Comparison of ENCODE assay signal across 2 cellular contexts in the genomic region with DNA sequence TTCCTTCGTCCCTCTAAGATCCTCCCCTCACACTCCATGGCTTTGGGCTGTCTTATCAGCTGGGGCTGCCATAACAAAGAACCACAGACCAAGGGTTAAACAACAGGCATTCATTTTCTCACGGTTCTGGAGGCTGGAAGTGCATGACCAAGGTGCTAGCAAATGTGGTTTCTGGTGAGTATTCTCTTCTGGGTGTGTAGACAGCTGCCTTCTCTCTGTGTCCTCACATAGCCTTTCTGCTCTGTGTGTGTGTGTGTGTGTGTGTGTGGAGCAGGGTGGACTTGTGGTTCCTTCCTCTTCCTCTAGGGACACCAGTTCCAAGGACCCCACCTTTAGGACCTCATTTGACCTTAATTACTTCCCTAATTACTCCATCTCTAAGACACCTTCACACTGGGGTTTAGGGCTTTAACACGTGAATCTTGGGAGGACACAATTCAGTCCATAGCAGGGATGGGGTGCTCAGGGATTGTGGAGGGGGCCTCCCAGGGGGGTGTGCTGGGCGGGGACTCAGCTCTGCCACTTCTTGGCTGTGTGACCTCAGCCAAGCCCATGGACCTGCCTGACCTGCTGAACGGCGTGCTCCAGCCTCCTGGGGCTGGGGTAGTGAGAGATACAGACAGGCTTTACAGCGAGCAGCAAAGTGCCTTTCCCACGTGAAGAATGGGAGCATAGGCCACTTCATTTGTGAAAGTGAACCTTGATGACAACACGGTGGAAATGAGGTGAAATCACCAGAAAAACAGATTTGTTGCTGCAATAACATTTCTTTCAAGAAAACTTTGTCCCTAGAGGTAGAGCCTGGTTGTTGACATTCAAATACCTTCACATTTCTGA.
TF ChIP-seq lines count a peak whose summit lies in the region.

No MANE protein-coding gene starts in this region.

TF ChIP-seq in SK-N-SH, 30 proteins besides CTCF, POLR2A, EP300 and RAD21 (continued from another document):
- TF ChIP-seq, protein P1, sequence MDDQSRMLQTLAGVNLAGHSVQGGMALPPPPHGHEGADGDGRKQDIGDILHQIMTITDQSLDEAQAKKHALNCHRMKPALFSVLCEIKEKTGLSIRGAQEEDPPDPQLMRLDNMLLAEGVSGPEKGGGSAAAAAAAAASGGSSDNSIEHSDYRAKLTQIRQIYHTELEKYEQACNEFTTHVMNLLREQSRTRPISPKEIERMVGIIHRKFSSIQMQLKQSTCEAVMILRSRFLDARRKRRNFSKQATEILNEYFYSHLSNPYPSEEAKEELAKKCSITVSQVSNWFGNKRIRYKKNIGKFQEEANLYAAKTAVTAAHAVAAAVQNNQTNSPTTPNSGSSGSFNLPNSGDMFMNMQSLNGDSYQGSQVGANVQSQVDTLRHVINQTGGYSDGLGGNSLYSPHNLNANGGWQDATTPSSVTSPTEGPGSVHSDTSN (IDR thresholded peaks at IDR 0.05) = no peak

TF ChIP-seq in SK-N-SH treated with all-trans-retinoic acid at 6 μM for 48 hours, 23 proteins besides CTCF, POLR2A, EP300 and RAD21 (continued from another document):
- TF ChIP-seq, protein P2, sequence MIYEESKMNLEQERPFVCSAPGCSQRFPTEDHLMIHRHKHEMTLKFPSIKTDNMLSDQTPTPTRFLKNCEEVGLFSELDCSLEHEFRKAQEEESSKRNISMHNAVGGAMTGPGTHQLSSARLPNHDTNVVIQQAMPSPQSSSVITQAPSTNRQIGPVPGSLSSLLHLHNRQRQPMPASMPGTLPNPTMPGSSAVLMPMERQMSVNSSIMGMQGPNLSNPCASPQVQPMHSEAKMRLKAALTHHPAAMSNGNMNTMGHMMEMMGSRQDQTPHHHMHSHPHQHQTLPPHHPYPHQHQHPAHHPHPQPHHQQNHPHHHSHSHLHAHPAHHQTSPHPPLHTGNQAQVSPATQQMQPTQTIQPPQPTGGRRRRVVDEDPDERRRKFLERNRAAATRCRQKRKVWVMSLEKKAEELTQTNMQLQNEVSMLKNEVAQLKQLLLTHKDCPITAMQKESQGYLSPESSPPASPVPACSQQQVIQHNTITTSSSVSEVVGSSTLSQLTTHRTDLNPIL (CRISPR knock-in tag; IDR thresholded peaks at IDR 0.05; ENCODE audit: low read depth) = no peak
- TF ChIP-seq SNAI2 (CRISPR knock-in tag; IDR thresholded peaks at IDR 0.05) = no peak
- no peak for TF ChIP-seq TCF4 (CRISPR knock-in tag; IDR thresholded peaks at IDR 0.05; ENCODE audit: borderline replicate concordance)
- no peak for TF ChIP-seq ZC3H10 (CRISPR knock-in tag; IDR thresholded peaks at IDR 0.05)
